ENCODE assay signal across 12 cellular contexts in the genomic region with DNA sequence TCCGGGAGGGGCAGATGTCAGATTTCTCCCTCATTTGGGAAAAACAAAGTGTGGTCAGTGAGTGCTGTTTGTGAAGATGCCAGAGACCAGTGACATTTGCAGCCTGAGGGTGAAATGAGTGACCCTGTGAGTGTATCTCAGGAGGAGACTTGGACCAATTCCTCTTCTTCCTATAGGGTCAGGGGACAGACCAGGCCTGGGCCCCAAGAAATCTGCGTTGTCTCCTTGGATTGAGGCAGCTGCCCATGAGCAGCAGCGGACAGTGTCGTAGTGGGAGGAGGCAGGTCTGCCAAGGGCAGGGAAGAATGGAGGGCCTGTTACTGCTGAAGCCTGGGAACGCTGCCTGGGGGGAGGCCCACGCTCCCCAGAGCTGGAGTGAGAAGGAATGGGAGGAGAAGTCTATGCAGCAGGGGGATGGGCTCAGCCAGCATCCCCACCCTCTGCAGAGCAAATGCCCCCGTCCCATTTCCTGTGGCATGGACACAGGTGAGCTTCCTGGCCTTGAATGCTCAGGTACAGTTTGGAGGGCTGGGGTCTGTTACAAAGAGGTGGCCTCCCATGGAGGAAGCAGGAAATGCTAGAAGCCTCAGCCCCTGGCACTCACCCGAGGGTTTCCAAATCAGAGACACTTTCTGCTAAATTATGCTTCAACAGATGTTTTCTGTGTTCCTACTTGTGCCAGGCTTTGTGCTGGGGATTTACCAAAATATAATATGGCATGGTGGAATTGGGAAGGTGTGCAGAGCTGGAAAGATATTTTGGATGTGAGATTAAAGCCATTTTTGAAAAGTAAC. TPM values are rescaled to one million over a fixed set of nuclear protein-coding genes. Genes with fewer than 3 reads are reported as not detected.
DNase-seq lines count a peak whose midpoint lies in the region; ATAC-seq and TF ChIP-seq lines count a peak whose summit lies in the region.
"Had no signal": no experiment of that assay in that cellular context is flagged by ENCODE, and none has a peak within 500 bp of the region (broad histone marks: within the 10 kb centered on the region; RNA-seq: fewer than 3 reads in every experiment).

No MANE protein-coding gene starts in this region.

- no peak overlapping the region for H3K27ac Mint-ChIP-seq in naive thymus-derived CD8-positive, alpha-beta T cell
- H3K27ac Mint-ChIP-seq: activated B cell treated with CpG ODN at 0.5 μM for 24 hours; activated naive CD4-positive, alpha-beta T cell treated with anti-CD3 and anti-CD28 coated beads, Interleukin-2, amount 50 U/mL, for 24 hours had no signal

- DNase-seq in brain microvascular endothelial cell (no peak), right atrium auricular region (ENCODE audit: low spot score) (no peak), osteoblast (ENCODE audit: insufficient read length, low spot score, missing footprints) (peak; percentile 64), NCI-H748 (lab: John Stamatoyannopoulos, UW; ENCODE audit: unreplicated experiment) (no peak)
- DNase-seq in naive thymus-derived CD8-positive, alpha-beta T cell: no peak
- no peak for DNase-seq in stimulated activated CD4-positive, alpha-beta T cell treated with anti-CD3 and anti-CD28 coated beads, Interleukin-2, amount 100 ng/mL, for 48 hours
- DNase-seq: activated B cell treated with CpG ODN at 0.5 μM for 24 hours, GDM1 had no signal

- no peaks in the 10 kb centered on the region for H3K36me3 Mint-ChIP-seq in naive thymus-derived CD8-positive, alpha-beta T cell
- H3K36me3 Mint-ChIP-seq: activated naive CD4-positive, alpha-beta T cell treated with anti-CD3 and anti-CD28 coated beads, Interleukin-2, amount 50 U/mL, for 24 hours had no signal

- H4K20me1 ChIP-seq in osteoblast (ENCODE audit: insufficient read depth, low read length): no peaks in the 10 kb centered on the region

- POLR2A ChIA-PET in naive thymus-derived CD8-positive, alpha-beta T cell (lab: Charles Lee): no interaction called here

- H3K27ac ChIP-seq in brain microvascular endothelial cell (no peak overlapping the region), right atrium auricular region (peak overlapping the region; percentile 71 to 76), osteoblast (ENCODE audit: low read depth, low read length) (peak overlapping the region; percentile 91), urinary bladder (ENCODE audit: low read depth) (peak overlapping the region; percentile 33)
- H3K27ac ChIP-seq: epithelial cell of prostate had no signal

- H3K4me1 ChIP-seq in right atrium auricular region (peaks cover 0 to 46% of the 10 kb centered on the region in 2 donors), osteoblast (ENCODE audit: insufficient read depth, low read length) (peaks cover 59% of the 10 kb centered on the region), urinary bladder (ENCODE audit: insufficient read depth) (no peaks in the 10 kb centered on the region)

- H3K4me1 Mint-ChIP-seq in naive thymus-derived CD8-positive, alpha-beta T cell: no peaks in the 10 kb centered on the region
- H3K4me1 Mint-ChIP-seq: activated B cell treated with CpG ODN at 0.5 μM for 24 hours; activated naive CD4-positive, alpha-beta T cell treated with anti-CD3 and anti-CD28 coated beads, Interleukin-2, amount 50 U/mL, for 24 hours had no signal

- no peak for ATAC-seq in GM21423 (IDR thresholded peaks at IDR 0.05; ENCODE audit: unreplicated experiment)
- ATAC-seq in naive thymus-derived CD8-positive, alpha-beta T cell: no peak

- H3K36me3 ChIP-seq in brain microvascular endothelial cell (replicated peaks): no peaks in the 10 kb centered on the region
- no peaks in the 10 kb centered on the region for H3K36me3 ChIP-seq in right atrium auricular region
- H3K36me3 ChIP-seq in osteoblast (ENCODE audit: insufficient read depth, low read length): peaks cover 4% of the 10 kb centered on the region
- no peaks in the 10 kb centered on the region for H3K36me3 ChIP-seq in urinary bladder (ENCODE audit: insufficient read depth)

- H3K9me3 Mint-ChIP-seq in naive thymus-derived CD8-positive, alpha-beta T cell: no peaks in the 10 kb centered on the region
- H3K9me3 Mint-ChIP-seq: activated B cell treated with CpG ODN at 0.5 μM for 24 hours; activated naive CD4-positive, alpha-beta T cell treated with anti-CD3 and anti-CD28 coated beads, Interleukin-2, amount 50 U/mL, for 24 hours had no signal

- H3K79me2 ChIP-seq in osteoblast (ENCODE audit: insufficient read depth, low read length): peaks cover 32% of the 10 kb centered on the region

- no peak overlapping the region for H3K4me3 Mint-ChIP-seq in naive thymus-derived CD8-positive, alpha-beta T cell
- H3K4me3 Mint-ChIP-seq: activated B cell treated with CpG ODN at 0.5 μM for 24 hours; activated naive CD4-positive, alpha-beta T cell treated with anti-CD3 and anti-CD28 coated beads, Interleukin-2, amount 50 U/mL, for 24 hours had no signal

- H3K27me3 Mint-ChIP-seq in naive thymus-derived CD8-positive, alpha-beta T cell: peaks cover 0 to 8% (median 0%) of the 10 kb centered on the region in 5 donors

- in situ Hi-C loops in brain microvascular endothelial cell (cut with HindIII; ENCODE audit: low pct_ligation_motif_present, low sequenced_read_pairs): no loop called here

- WGBS in urinary bladder: 43% methylated on average over 8 of the region's 8 CpGs

- peak overlapping the region; percentile 20 for H3K4me3 ChIP-seq in brain microvascular endothelial cell (ENCODE audit: low read depth, low read length)
- H3K4me3 ChIP-seq in right atrium auricular region: peak overlapping the region; percentile 20 to 36
- peak overlapping the region; percentile 60 for H3K4me3 ChIP-seq in osteoblast (ENCODE audit: insufficient read depth, low read length)
- H3K4me3 ChIP-seq in urinary bladder (ENCODE audit: low read depth, low read length): no peak overlapping the region

- TF ChIP-seq CTCF in brain microvascular endothelial cell (IDR thresholded peaks at IDR 0.05; ENCODE audit: low read depth, low read length, missing control alignments) (no peak), right atrium auricular region (IDR thresholded peaks at IDR 0.05) (no peak), osteoblast (IDR thresholded peaks at IDR 0.05; ENCODE audit: extremely low read depth, low read depth, low read length) (no peak)

- no peaks in the 10 kb centered on the region for H3K9me3 ChIP-seq in right atrium auricular region
- H3K9me3 ChIP-seq in osteoblast (ENCODE audit: low read depth, low read length): no peaks in the 10 kb centered on the region

- H3K27me3 ChIP-seq in brain microvascular endothelial cell (replicated peaks): no peaks in the 10 kb centered on the region
- no peaks in the 10 kb centered on the region for H3K27me3 ChIP-seq in right atrium auricular region
- no peaks in the 10 kb centered on the region for H3K27me3 ChIP-seq in osteoblast (ENCODE audit: insufficient read depth, low read length)

- H3K4me2 ChIP-seq in osteoblast (ENCODE audit: insufficient read depth, low read length): peak overlapping the region; percentile 72

- H2AFZ ChIP-seq in osteoblast (ENCODE audit: low read length): peak overlapping the region; percentile 49

RNA-seq across cellular contexts. Expression of gene DAAM2, which starts 29.8 kb away (rescaled TPM):
- total RNA-seq in right atrium auricular region (1 to 10 TPM; 8.3 to 9.7 TPM), osteoblast (29.0 and 46.9 TPM in 2 replicates), urinary bladder (21.1 TPM)
- 25.9 TPM for polyA plus RNA-seq in urinary bladder
- not detected for total RNA-seq in naive thymus-derived CD8-positive, alpha-beta T cell
- not detected for polyA plus RNA-seq in naive thymus-derived CD8-positive, alpha-beta T cell
- total RNA-seq: activated B cell treated with CpG ODN at 0.5 μM for 24 hours had no signal

Comparison
In these comparisons a context has a peak if more than half of its experiments do, and no peak if none do; other contexts are left out.
1. RNA of gene DAAM2, which starts 29.8 kb away (total RNA-seq): 29.0 to 46.9 TPM in osteoblast, 21.1 TPM in urinary bladder (single experiment) and 8.3 to 9.7 TPM in right atrium auricular region; not detected in naive thymus-derived CD8-positive, alpha-beta T cell; every median in the first group is over 4 times any median in the second.